ENCODE assay signal across 22 cellular contexts in the genomic region with DNA sequence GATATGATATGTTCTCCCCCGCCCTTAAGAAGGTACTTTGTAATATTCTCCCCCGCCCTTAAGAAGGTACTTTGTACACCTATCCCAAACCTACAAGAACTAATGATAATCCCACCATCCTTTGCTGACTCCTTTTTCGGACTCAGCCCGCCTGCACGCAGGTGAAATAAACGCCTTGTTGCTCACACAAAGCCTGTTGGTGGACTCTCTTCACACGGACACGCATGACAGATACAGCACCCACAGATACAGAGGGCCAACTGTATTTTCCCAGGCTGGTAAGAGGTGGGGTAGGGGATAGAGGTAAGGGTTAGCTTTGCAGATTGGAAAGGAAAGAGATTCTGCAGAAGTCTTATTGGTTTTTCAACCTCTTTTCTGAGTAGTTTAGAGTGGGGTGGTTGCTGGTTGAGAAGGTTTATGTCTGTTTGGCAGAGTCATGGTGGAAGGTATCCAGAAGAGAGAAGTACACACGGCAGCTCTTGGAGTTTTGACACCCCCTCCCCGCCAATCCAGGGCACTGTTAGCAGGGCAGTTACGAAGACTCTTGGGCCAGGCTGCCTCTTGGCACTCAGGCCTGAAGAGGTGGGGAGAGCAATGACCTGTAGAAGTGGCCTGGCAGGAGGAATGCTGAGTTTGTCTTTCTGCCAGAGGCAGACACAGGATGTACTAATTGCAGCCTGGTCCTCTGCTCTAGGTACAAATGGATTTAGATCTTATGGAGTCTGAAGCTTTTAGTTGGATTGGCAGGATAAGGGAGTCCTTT. TPM values are rescaled to one million over a fixed set of nuclear protein-coding genes. Genes with fewer than 3 reads are reported as not detected.
DNase-seq lines count a peak whose midpoint lies in the region; ATAC-seq, FAIRE-seq and TF ChIP-seq lines count a peak whose summit lies in the region.
"Had no signal": no experiment of that assay in that cellular context is flagged by ENCODE, and none has a peak within 500 bp of the region (broad histone marks: within the 10 kb centered on the region; RNA-seq: fewer than 3 reads in every experiment).

No MANE protein-coding gene starts in this region.

- TF ChIP-seq RAD21 in K562 (CRISPR knock-in tag; conservative IDR thresholded peaks at IDR 0.05 in 1 of 2, IDR thresholded peaks at IDR 0.05 in 1 of 2): no peak

- no peaks in the 10 kb centered on the region for H4K20me1 ChIP-seq in K562 (replicated peaks; ENCODE audit: control insufficient read depth, insufficient read depth, low read length)

- POLR2A ChIA-PET in K562 (lab: Yijun Ruan, JAX): interaction anchor here (1.0 kb wide), 1 partner anchor 13 kb away, joined by 3 read pairs; no protein-coding TSS in a partner anchor
- POLR2A ChIA-PET in HEK293T (lab: Yijun Ruan, JAX): interaction anchor here (1.3 to 1.5 kb wide), 2 partner anchors 36 to 96 kb away, joined by 4 read pairs; partner anchors contain the start of genes CIB1, GDPGP1 and IDH2

- H3K4me2 ChIP-seq in K562 (ENCODE audit: insufficient read depth, low read length): no peak overlapping the region

- no peak overlapping the region for H3K4me3 ChIP-seq in K562
- H3K4me3 ChIP-seq in kidney (ENCODE audit: low read length in 2 of 2): no peak overlapping the region
- H3K4me3 ChIP-seq in psoas muscle: no peak overlapping the region
- no peak overlapping the region for H3K4me3 ChIP-seq in H7 (ENCODE audit: insufficient read depth, low read depth, low read length)
- H3K4me3 ChIP-seq: GM12878, Peyer's patch had no signal

- no peak for TF ChIP-seq POLR2A in K562 (conservative IDR thresholded peaks at IDR 0.05)

- TF ChIP-seq EP300 in K562 (IDR thresholded peaks at IDR 0.05; ENCODE audit: low read length): no peak

- peak overlapping the region in 1 of 2 experiments; percentile 1; a peak in 1 of 4 replicates for H3K9ac ChIP-seq in K562 (ENCODE audit: insufficient read depth in 1 of 2, low read depth in 2 of 2, low read length in 2 of 2)
- no peak overlapping the region for H3K9ac ChIP-seq in kidney (ENCODE audit: low read length in 2 of 2)

- H3K9me3 ChIP-seq in K562 (replicated peaks; ENCODE audit: control insufficient read depth, insufficient read depth, low read depth, low read length) (0 out of 2 replicates have a peak, but pooled peaks cover 3% of the 10 kb centered on the region), kidney (ENCODE audit: control insufficient read depth in 1 of 2, low read length in 2 of 2) (no peaks in the 10 kb centered on the region), psoas muscle (no peaks in the 10 kb centered on the region)

- CTCF ChIA-PET in K562 (lab: Yijun Ruan, JAX; ENCODE audit: low intra/inter-chr PET ratio) (no interaction called here), HEK293T (lab: Yijun Ruan, JAX) (no interaction called here)

- ATAC-seq in K562 (no peak), psoas muscle (peak; percentile 60 to 87 (median 76))
- ATAC-seq: GM12878 had no signal

- in situ Hi-C loops in K562 (cut with MboI): loop anchor here (10.0 kb wide), 1 partner anchor 337 kb away; no protein-coding TSS in a partner anchor

- DNase-seq in Ammon's horn (ENCODE audit: low spot score) (peak; percentile 12), K562 (ENCODE audit: extremely low read depth in 1 of 4, low spot score in 3 of 4) (no peak), kidney (peak; percentile 56), psoas muscle (no peak), NCI-H526 (lab: John Stamatoyannopoulos, UW) (no peak), HEK293T (ENCODE audit: extremely low spot score) (no peak), AML-193 (lab: John Stamatoyannopoulos, UW) (no peak), H7 (no peak)
- DNase-seq: CD4-positive, CD25-positive, alpha-beta regulatory T cell; DMS79; GOT3; HFFc6; KG1; NCI-H1092 treated with DMSO at 0.1 percent for 48 hours; NCI-H187; NCI-H446; NCI-H774; Peyer's patch; SHP77 treated with DMSO at 0.1 percent for 48 hours had no signal

- H3K79me2 ChIP-seq in K562 (ENCODE audit: control insufficient read depth, insufficient read depth, low read length): no peaks in the 10 kb centered on the region

- no peaks in the 10 kb centered on the region for H3K9me1 ChIP-seq in K562 (ENCODE audit: control insufficient read depth, insufficient read depth, low read length)

- H2AFZ ChIP-seq in K562 (ENCODE audit: low read depth, low read length): no peak overlapping the region; the same call in 1 of the 2 replicates

- WGBS in K562 (ENCODE audit: insufficient coverage, low coverage, missing lambda C conversion rate): 68% methylated on average over 11 of the region's 11 CpGs
- WGBS in psoas muscle, 3 donors: 74 to 76% (median 75%) methylated on average over 11 of the region's 11 CpGs

- no TSS peak for BruUV-seq in K562 (replicated peaks; lab: Mats Ljungman, UMichigan)

- no peaks in the 10 kb centered on the region for H3K27me3 ChIP-seq in K562 (ENCODE audit: control insufficient read depth in 2 of 2, insufficient read depth in 2 of 2, low read length in 2 of 2)
- H3K27me3 ChIP-seq in psoas muscle (ENCODE audit: insufficient read depth in 3 of 3, low read length in 2 of 3): no peaks in the 10 kb centered on the region
- no peaks in the 10 kb centered on the region for H3K27me3 ChIP-seq in H7 (ENCODE audit: control insufficient read depth, insufficient read depth, low read length)
- H3K27me3 ChIP-seq: Peyer's patch had no signal

- FAIRE-seq in K562 (lab: Jason Lieb, UNC) (no peak), kidney (lab: Jason Lieb, UNC) (no peak)
- FAIRE-seq: A204.1, GM12878, HTR-8/SVneo had no signal

- H3K4me1 ChIP-seq in K562 (replicated peaks in 1 of 2; ENCODE audit: control insufficient read depth in 2 of 2, insufficient read depth in 2 of 2, low read length in 2 of 2): peaks cover 15 to 19% of the 10 kb centered on the region in 2 experiments
- peaks cover under 1 to 6% of the 10 kb centered on the region in 2 donors for H3K4me1 ChIP-seq in kidney (ENCODE audit: control insufficient read depth in 1 of 2, insufficient read depth in 1 of 2, low read depth in 1 of 2, low read length in 2 of 2)
- peaks cover 9% of the 10 kb centered on the region for H3K4me1 ChIP-seq in psoas muscle

- H3K36me3 ChIP-seq in K562 (ENCODE audit: control insufficient read depth, insufficient read depth, low read length) (no peaks in the 10 kb centered on the region), kidney (ENCODE audit: control insufficient read depth in 1 of 2, insufficient read depth in 2 of 2, low read length in 2 of 2) (no peaks in the 10 kb centered on the region), psoas muscle (ENCODE audit: insufficient read depth in 1 of 2, low read depth in 1 of 2) (no peaks in the 10 kb centered on the region), H7 (replicated peaks; ENCODE audit: control insufficient read depth, insufficient read depth, low read length) (no peaks in the 10 kb centered on the region)
- H3K36me3 ChIP-seq: Peyer's patch had no signal

- intact Hi-C loops in K562 (cut with micrococcal nuclease) (no loop called here), kidney (cut with DNase I) (no loop called here), psoas muscle (cut with DNase I) (no loop called here)

- H3K27ac ChIP-seq in K562 (ENCODE audit: extremely low read depth, low read depth, low read length) (no peak overlapping the region), kidney (ENCODE audit: low read depth in 2 of 2, low read length in 2 of 2) (no peak overlapping the region), psoas muscle (peak overlapping the region; percentile 10)
- H3K27ac ChIP-seq: Peyer's patch had no signal

- TF ChIP-seq CTCF in K562 (IDR thresholded peaks at IDR 0.05 in 2 of 3, conservative IDR thresholded peaks at IDR 0.05 in 1 of 3; ENCODE audit: insufficient read depth in 2 of 3, low read depth in 1 of 3, low read length in 3 of 3) (no peak), kidney (IDR thresholded peaks at IDR 0.05; ENCODE audit: borderline replicate concordance, extremely low read depth, insufficient read depth) (no peak), psoas muscle (IDR thresholded peaks at IDR 0.05) (no peak)

TF ChIP-seq in HEK293T, 16 proteins besides CTCF, POLR2A, EP300 and RAD21 (continues in another document):
- TF ChIP-seq BHLHE40 (IDR thresholded peaks at IDR 0.05; ENCODE audit: borderline replicate concordance): no peak
- no peak for TF ChIP-seq FOXM1 (IDR thresholded peaks at IDR 0.05; ENCODE audit: borderline replicate concordance)
- TF ChIP-seq PKNOX1 (IDR thresholded peaks at IDR 0.05): no peak
- TF ChIP-seq NFRKB (IDR thresholded peaks at IDR 0.05): no peak
- no peak for TF ChIP-seq LEF1 (IDR thresholded peaks at IDR 0.05; ENCODE audit: borderline replicate concordance)
- TF ChIP-seq FOXA1 (IDR thresholded peaks at IDR 0.05): no peak

RNA-seq across cellular contexts. Expression of gene IDH2, which starts 36.0 kb away (rescaled TPM):
- total RNA-seq in K562 (2011; cell fraction: chromatin; rRNA removed; ENCODE audit: low replicate concordance): 8.3 and 17.4 TPM in 2 replicates
- total RNA-seq in K562 (2011; cell fraction: nucleolus; rRNA removed): 17.3 and 17.6 TPM in 2 replicates
- 13.9 and 15.0 TPM in 2 replicates for total RNA-seq in K562 (2011; cell fraction: nucleoplasm; rRNA removed)
- total RNA-seq in K562 (2014; rRNA removed) (59.2 and 74.5 TPM in 2 replicates), K562 (2014; rRNA removed; fragmentation: Illumina TruSeq; extraction: Trizol) (34.2 and 41.2 TPM in 2 replicates), K562 (2015; rRNA removed; fragmentation: Illumina TruSeq; extraction: Trizol) (72.3 and 72.6 TPM in 2 replicates), K562 (2021) (76.7 and 80.4 TPM in 2 replicates), kidney (87.0 TPM), psoas muscle (100 to 1,000 TPM; 513 to 926 (median 752) TPM)
- polyA plus RNA-seq in K562 (2011; rRNA removed) (99.9 and 181 TPM in 2 replicates), K562 (2014; fragmentation: Illumina TruSeq; extraction: Trizol) (83.0 and 84.4 TPM in 2 replicates), K562 (2014; fragmentation: Nextera tagmentation; extraction: Ambion mirVana) (1 to 10 TPM in 1 of 2 experiments, under 1 TPM in 1; 0.70 to 3.1 TPM), K562 (2014; rRNA removed) (51.1 and 52.3 TPM in 2 replicates), kidney (ENCODE audit: insufficient read depth, low read depth, low replicate concordance) (545 TPM), psoas muscle (100 to 1,000 TPM; 365 to 759 (median 405) TPM)
- polyA plus RNA-seq in K562 (2011; cell fraction: cytosol; rRNA removed): 113 and 128 TPM in 2 replicates
- polyA plus RNA-seq in K562 (2011; cell fraction: nucleus; rRNA removed): 68.2 and 102 TPM in 2 replicates
- polyA plus RNA-seq in K562 (2012): 68.8 and 135 TPM in 2 replicates
- polyA minus RNA-seq in K562 (2011; rRNA and poly(A)+ RNA removed): 62.2 and 82.4 TPM in 2 replicates
- 51.4 and 98.5 TPM in 2 replicates for polyA minus RNA-seq in K562 (2011; cell fraction: cytosol; rRNA and poly(A)+ RNA removed)
- polyA minus RNA-seq in K562 (2011; cell fraction: nucleus; rRNA and poly(A)+ RNA removed): 7.0 and 20.3 TPM in 2 replicates
- total RNA-seq in H7 (2014; rRNA removed; shearing (Covaris generic)): 67.6 and 74.4 TPM in 2 replicates

Comparison
In these comparisons a context has a peak if more than half of its experiments do, and no peak if none do; other contexts are left out.
1. DNase-seq: peak in Ammon's horn (single experiment) and kidney (single experiment); none in K562 (0 of 4), psoas muscle (0 of 2), NCI-H526 (0 of 2), HEK293T (single experiment), AML-193 (0 of 2) and H7 (single experiment).